14 cellular contexts compared by ENCODE assay signal in the genomic region with DNA sequence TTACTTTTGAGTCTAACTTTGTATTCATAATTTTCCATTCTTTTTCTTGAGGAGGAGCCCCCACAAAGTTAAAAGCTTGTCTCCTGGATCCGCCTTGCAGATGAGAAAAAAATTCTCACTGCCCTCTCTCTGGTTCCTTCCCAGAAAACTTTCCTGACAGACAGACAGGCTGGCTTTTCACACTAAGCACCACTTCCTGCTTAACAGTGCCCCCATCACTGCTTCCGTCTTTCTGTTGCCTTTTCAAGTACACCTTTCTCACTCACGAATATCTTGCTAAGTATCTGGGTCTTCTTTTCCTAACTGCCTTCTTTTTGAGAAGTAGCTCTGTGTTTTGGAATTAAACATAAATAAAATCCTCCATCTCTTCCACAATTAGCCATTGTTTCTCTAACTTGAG. TPM values are rescaled to one million over a fixed set of nuclear protein-coding genes. Genes with fewer than 3 reads are reported as not detected.
A peak's percentile ranks its signal among the peaks of the same experiment; 100 is the strongest.
DNase-seq lines count a peak whose midpoint lies in the region; ATAC-seq, FAIRE-seq and TF ChIP-seq lines count a peak whose summit lies in the region.
"Had no signal": no experiment of that assay in that cellular context is flagged by ENCODE, and none has a peak within 500 bp of the region (broad histone marks: within the 10 kb centered on the region; RNA-seq: fewer than 3 reads in every experiment).

No MANE protein-coding gene starts in this region.

- ATAC-seq in GM21515 (IDR thresholded peaks at IDR 0.05; ENCODE audit: unreplicated experiment): peak; percentile 38
- ATAC-seq in GM18519 (IDR thresholded peaks at IDR 0.05; ENCODE audit: low FRiP score, unreplicated experiment): no peak
- ATAC-seq in pancreas: no peak
- ATAC-seq: lower lobe of right lung had no signal

- no peak for TF ChIP-seq CTCF in DOHH2 (IDR thresholded peaks at IDR 0.05; ENCODE audit: low read depth, low read length, poor library complexity, severe bottlenecking)
- no peak for TF ChIP-seq CTCF in endothelial cell (IDR thresholded peaks at IDR 0.05; ENCODE audit: unreplicated experiment)
- no peak for TF ChIP-seq CTCF in pancreas (IDR thresholded peaks at IDR 0.05)

- intact Hi-C loops in pancreas (cut with DNase I): no loop called here

- H3K36me3 Mint-ChIP-seq in endothelial cell (ENCODE audit: low read depth, unreplicated experiment): peaks cover 3% of the 10 kb centered on the region

- WGBS in pancreas, 2 donors: 80 to 95% methylated on average over 3 of the region's 3 CpGs

- no peak overlapping the region for H3K4me3 Mint-ChIP-seq in endothelial cell (ENCODE audit: unreplicated experiment)

- no peaks in the 10 kb centered on the region for H3K9me3 Mint-ChIP-seq in endothelial cell (ENCODE audit: unreplicated experiment)

- H3K4me3 ChIP-seq in DOHH2 (ENCODE audit: low read length): peak overlapping the region; percentile 34
- no peak overlapping the region for H3K4me3 ChIP-seq in pancreas
- H3K4me3 ChIP-seq: lower lobe of right lung, skin epidermis had no signal

- H3K27me3 ChIP-seq in DOHH2 (ENCODE audit: control insufficient read depth, low read length) (no peaks in the 10 kb centered on the region), pancreas (no peaks in the 10 kb centered on the region)

- peaks cover 37% of the 10 kb centered on the region for H3K4me1 Mint-ChIP-seq in endothelial cell (ENCODE audit: unreplicated experiment)

- H3K27ac Mint-ChIP-seq in endothelial cell (ENCODE audit: unreplicated experiment): peak overlapping the region; percentile 80

- H3K36me3 ChIP-seq in DOHH2 (ENCODE audit: control insufficient read depth, low read length) (no peaks in the 10 kb centered on the region), pancreas (no peaks in the 10 kb centered on the region)
- H3K36me3 ChIP-seq: lower lobe of right lung had no signal

- H4K20me1 ChIP-seq in DOHH2 (ENCODE audit: control insufficient read depth, insufficient read depth, low read depth, low read length): no peaks in the 10 kb centered on the region

- H3K4me1 ChIP-seq in DOHH2 (ENCODE audit: control insufficient read depth, low read length): peaks cover 43% of the 10 kb centered on the region
- H3K4me1 ChIP-seq in pancreas: peaks cover 0 to 25% (median 18%) of the 10 kb centered on the region in 3 donors

- no peak for FAIRE-seq in pancreas (lab: Jason Lieb, UNC)

- no peaks in the 10 kb centered on the region for H3K9me2 ChIP-seq in DOHH2 (replicated peaks; ENCODE audit: control insufficient read depth, low read length)

- no peaks in the 10 kb centered on the region for H3F3A ChIP-seq in DOHH2 (ENCODE audit: control insufficient read depth, insufficient read depth)

- peak overlapping the region; percentile 57 for H3K4me2 ChIP-seq in DOHH2 (ENCODE audit: low read length)

- H3K27ac ChIP-seq in DOHH2 (ENCODE audit: low read depth, low read length) (no peak overlapping the region), pancreas (no peak overlapping the region)
- H3K27ac ChIP-seq: lower lobe of right lung had no signal

- DNase-seq in NCI-H69 (lab: John Stamatoyannopoulos, UW) (peak; percentile 43), endothelial cell (ENCODE audit: low spot score) (no peak), AG08396 (ENCODE audit: low spot score) (no peak), pancreas (no peak), NCI-H524 treated with DMSO at 0.1 percent for 48 hours (lab: John Stamatoyannopoulos, UW) (no peak)
- DNase-seq: DMS79; lower lobe of right lung; NCI-H510A treated with DMSO at 0.1 percent for 48 hours; stimulated activated naive CD4-positive, alpha-beta T cell treated with Interleukin-2 at 50 U/mL for 16 hours had no signal

- no peaks in the 10 kb centered on the region for H3K27me3 Mint-ChIP-seq in endothelial cell (ENCODE audit: unreplicated experiment)

- no peaks in the 10 kb centered on the region for H3K79me2 ChIP-seq in DOHH2 (ENCODE audit: control insufficient read depth, low read length)

- no peaks in the 10 kb centered on the region for H3K9me3 ChIP-seq in DOHH2 (ENCODE audit: control insufficient read depth, insufficient read depth, low read length)
- H3K9me3 ChIP-seq in pancreas: no peaks in the 10 kb centered on the region
- H3K9me3 ChIP-seq: lower lobe of right lung had no signal

RNA-seq across cellular contexts. Expression of a gene that starts 19.8 kb away (rescaled TPM):
- total RNA-seq in endothelial cell (ENCODE audit: unreplicated experiment) (26.5 TPM), pancreas (10 to 100 TPM; 32.4 to 42.9 (median 38.7) TPM)
- polyA plus RNA-seq in pancreas: 10 to 100 TPM; 16.5 to 50.5 TPM

RNA-seq across cellular contexts. Expression of a gene that starts 49.8 kb away (rescaled TPM):
- total RNA-seq in endothelial cell (ENCODE audit: unreplicated experiment) (0.33 TPM), pancreas (under 1 TPM; 0.20 to 0.86 (median 0.54) TPM)
- polyA plus RNA-seq in pancreas: under 1 TPM; 0.04 to 0.19 TPM
- total RNA-seq: HT1080, lower lobe of right lung had no signal
